Comparison of ENCODE assay signal across 10 cellular contexts in genomic region chr7:94183289-94183749, GRCh38.
A peak's percentile ranks its signal among the peaks of the same experiment; 100 is the strongest.
DNase-seq lines count a peak whose midpoint lies in the region; ATAC-seq and TF ChIP-seq lines count a peak whose summit lies in the region.
"Had no signal": no experiment of that assay in that cellular context is flagged by ENCODE, and none has a peak within 500 bp of the region (broad histone marks: within the 10 kb centered on the region; RNA-seq: fewer than 3 reads in every experiment).

No MANE protein-coding gene starts in this region.

- no peak overlapping the region for H3K27ac ChIP-seq in MM.1S (ENCODE audit: low read length)
- peak overlapping the region; percentile 76 for H3K27ac ChIP-seq in endodermal cell (ENCODE audit: low read depth, low read length)
- H3K27ac ChIP-seq: KMS-11 had no signal

- H3K4me2 ChIP-seq in MM.1S (ENCODE audit: low read depth, low read length) = no peak overlapping the region
- H3K4me2 ChIP-seq: KMS-11 had no signal

- H3K27me3 Mint-ChIP-seq in endodermal cell (ENCODE audit: insufficient read depth) (peaks cover 3% of the 10 kb centered on the region), mesothelial cell of epicardium (ENCODE audit: low read depth) (no peaks in the 10 kb centered on the region)

- H3K4me1 Mint-ChIP-seq in endodermal cell = peaks cover 12% of the 10 kb centered on the region
- peaks cover 9% of the 10 kb centered on the region for H3K4me1 Mint-ChIP-seq in mesothelial cell of epicardium

- H3F3A ChIP-seq in MM.1S (ENCODE audit: insufficient read depth, low read length) = no peaks in the 10 kb centered on the region

- no peak for TF ChIP-seq POLR2A in lower leg skin (IDR thresholded peaks at IDR 0.05)

- no peak for ATAC-seq in GM21526 (IDR thresholded peaks at IDR 0.05; ENCODE audit: low FRiP score, unreplicated experiment)

- TF ChIP-seq CTCF in MM.1S (IDR thresholded peaks at IDR 0.05; ENCODE audit: low read length) (no peak), endodermal cell (conservative IDR thresholded peaks at IDR 0.05) (no peak), mesothelial cell of epicardium (IDR thresholded peaks at IDR 0.05; ENCODE audit: unreplicated experiment) (no peak), lower leg skin (IDR thresholded peaks at IDR 0.05) (no peak)

- H3K9me3 ChIP-seq in MM.1S (replicated peaks; ENCODE audit: insufficient read depth, low read length) (no peaks in the 10 kb centered on the region), endodermal cell (ENCODE audit: control insufficient read depth, low read length) (no peaks in the 10 kb centered on the region)

- H3K79me2 ChIP-seq in MM.1S (ENCODE audit: low read length) = no peaks in the 10 kb centered on the region

- no peaks in the 10 kb centered on the region for H3K9me2 ChIP-seq in MM.1S (replicated peaks; ENCODE audit: insufficient read depth, low read length)

- DNase-seq in AG08396 (ENCODE audit: low spot score) (peak; percentile 57), MM.1S (peak; percentile 42), endodermal cell (no peak), mesothelial cell of epicardium (ENCODE audit: low spot score in 2 of 2, unreplicated experiment in 2 of 2) (no peak), COLO668 (lab: John Stamatoyannopoulos, UW; ENCODE audit: unreplicated experiment) (no peak), lower leg skin (ENCODE audit: low spot score in 2 of 2) (no peak), NCI-H1092 treated with DMSO at 0.1 percent for 48 hours (lab: John Stamatoyannopoulos, UW) (no peak)
- DNase-seq: DND-41 had no signal

- intact Hi-C loops in lower leg skin (cut with DNase I; ENCODE audit: low total_unique reads) = no loop called here

- H3K9me3 Mint-ChIP-seq in endodermal cell (peaks cover 1% of the 10 kb centered on the region), mesothelial cell of epicardium (peaks cover 28% of the 10 kb centered on the region)

- H3K36me3 ChIP-seq in MM.1S (replicated peaks; ENCODE audit: insufficient read depth, low read length) = no peaks in the 10 kb centered on the region
- H3K36me3 ChIP-seq in endodermal cell (ENCODE audit: control insufficient read depth, insufficient read depth, low read length) = no peaks in the 10 kb centered on the region

- WGBS in endodermal cell (ENCODE audit: insufficient coverage in 1 of 2, insufficient read length in 1 of 2), 2 experiments = 83% methylated on average over 2 of the region's 2 CpGs; no CpG with 5 or more reads in 1 of the 2 experiments
- WGBS in lower leg skin, 2 donors = 24 to 26% methylated on average over 2 of the region's 2 CpGs

- H3K27me3 ChIP-seq in MM.1S (replicated peaks; ENCODE audit: insufficient read depth, low read length) (peaks cover 26% of the 10 kb centered on the region), endodermal cell (ENCODE audit: control insufficient read depth, insufficient read depth, low read length, poor library complexity, severe bottlenecking) (peaks cover 13% of the 10 kb centered on the region)

- no peak overlapping the region for H3K4me3 Mint-ChIP-seq in endodermal cell
- no peak overlapping the region for H3K4me3 Mint-ChIP-seq in mesothelial cell of epicardium

- H2AFZ ChIP-seq in MM.1S (ENCODE audit: low read length) = no peak overlapping the region

- H4K20me1 ChIP-seq in MM.1S (ENCODE audit: insufficient read depth, low read length) = no peaks in the 10 kb centered on the region

- H3K27ac Mint-ChIP-seq in endodermal cell (no peak overlapping the region), mesothelial cell of epicardium (peak overlapping the region; percentile 90)

- H3K9ac ChIP-seq in MM.1S (ENCODE audit: low read length) (no peak overlapping the region), endodermal cell (ENCODE audit: extremely low read depth, low read length, poor library complexity, severe bottlenecking) (no peak overlapping the region)
- H3K9ac ChIP-seq: KMS-11 had no signal

- H3K4me1 ChIP-seq in MM.1S (ENCODE audit: low read length) (peaks cover 5% of the 10 kb centered on the region; the same call in 1 of the 2 replicates), endodermal cell (ENCODE audit: control insufficient read depth, insufficient read depth, low read length) (no peaks in the 10 kb centered on the region)

- H3K36me3 Mint-ChIP-seq in endodermal cell (ENCODE audit: low read depth) (no peaks in the 10 kb centered on the region), mesothelial cell of epicardium (no peaks in the 10 kb centered on the region)

- no peak overlapping the region for H3K4me3 ChIP-seq in MM.1S (ENCODE audit: low read length)
- H3K4me3 ChIP-seq in endodermal cell (ENCODE audit: low read length) = no peak overlapping the region
- no peak overlapping the region for H3K4me3 ChIP-seq in lower leg skin (ENCODE audit: low read depth, poor library complexity, severe bottlenecking)

Comparison
In these comparisons a context has a peak if more than half of its experiments do, and no peak if none do; other contexts are left out.
1. DNase-seq: peak in AG08396 (single experiment) and MM.1S (single experiment); none in endodermal cell (single experiment), mesothelial cell of epicardium (0 of 2), COLO668 (single experiment), lower leg skin (0 of 2) and NCI-H1092 treated with DMSO at 0.1 percent for 48 hours (single experiment).